9 cellular contexts compared by ENCODE assay signal in genomic region chr18:31555971-31556747, GRCh38. TPM values are rescaled to one million over a fixed set of nuclear protein-coding genes. Genes with fewer than 3 reads are reported as not detected.
DNase-seq lines count a peak whose midpoint lies in the region; ATAC-seq and TF ChIP-seq lines count a peak whose summit lies in the region.
"Had no signal": no experiment of that assay in that cellular context is flagged by ENCODE, and none has a peak within 500 bp of the region (broad histone marks: within the 10 kb centered on the region; RNA-seq: fewer than 3 reads in every experiment).

No MANE protein-coding gene starts in this region.

- H3K9me2 ChIP-seq in Loucy (replicated peaks; ENCODE audit: low read depth, low read length): no peaks in the 10 kb centered on the region

- ATAC-seq in GM21447 (IDR thresholded peaks at IDR 0.05; ENCODE audit: unreplicated experiment): peak; percentile 66
- ATAC-seq in stimulated activated naive CD8-positive, alpha-beta T cell treated with anti-CD3 and anti-CD28 coated beads, Interleukin-15, Interleukin-2, amounts not matched to agents 100 U/mL and 50 U/mL, for 24 hours: peak; percentile 66

- H3F3A ChIP-seq in Loucy (ENCODE audit: low read depth): no peaks in the 10 kb centered on the region

- H2AFZ ChIP-seq in Loucy (ENCODE audit: low read length): peak overlapping the region; percentile 54

- no peak overlapping the region for H3K27ac ChIP-seq in coronary artery
- H3K27ac ChIP-seq in liver (ENCODE audit: low read depth in 1 of 2, low read length in 2 of 2): peak overlapping the region in 1 of 2 donors; percentile 27
- H3K27ac ChIP-seq: BLaER1 treated with 17β-estradiol and CSF1 and Interleukin-3, amounts not matched to agents 10 nM and 100 nM had no signal

- H3K79me2 ChIP-seq in Loucy (ENCODE audit: insufficient read depth, low read length): no peaks in the 10 kb centered on the region

- TF ChIP-seq CTCF in Loucy (conservative IDR thresholded peaks at IDR 0.05; ENCODE audit: low read length) (peak; percentile 96), coronary artery (IDR thresholded peaks at IDR 0.05) (peak; percentile 48), liver (IDR thresholded peaks at IDR 0.05; ENCODE audit: low read depth, low read length, missing input control) (peak; percentile 91)

- no peaks in the 10 kb centered on the region for H4K20me1 ChIP-seq in Loucy (ENCODE audit: insufficient read depth, low read length, poor library complexity, severe bottlenecking)
- H4K20me1 ChIP-seq: BLaER1 treated with 17β-estradiol and CSF1 and Interleukin-3, amounts not matched to agents 10 nM and 100 nM had no signal

- no peaks in the 10 kb centered on the region for H3K9me3 ChIP-seq in Loucy (ENCODE audit: insufficient read depth, low read depth, low read length)
- H3K9me3 ChIP-seq in liver (ENCODE audit: control insufficient read depth in 4 of 4, low read length in 3 of 4): no peaks in the 10 kb centered on the region
- H3K9me3 ChIP-seq: BLaER1 treated with 17β-estradiol and CSF1 and Interleukin-3, amounts not matched to agents 10 nM and 100 nM had no signal

- H3K4me3 ChIP-seq in Loucy (ENCODE audit: low read length, poor library complexity, severe bottlenecking) (no peak overlapping the region), coronary artery (no peak overlapping the region), liver (ENCODE audit: low read depth in 1 of 3, low read length in 3 of 3) (no peak overlapping the region)
- H3K4me3 ChIP-seq: BLaER1 treated with 17β-estradiol and CSF1 and Interleukin-3, amounts not matched to agents 10 nM and 100 nM had no signal

- peak; percentile 98 for TF ChIP-seq RAD21 in liver (IDR thresholded peaks at IDR 0.05)

- H3K4me1 ChIP-seq in Loucy (ENCODE audit: insufficient read depth, low read length, poor library complexity, severe bottlenecking) (peaks cover 4% of the 10 kb centered on the region), liver (ENCODE audit: control insufficient read depth in 4 of 4, insufficient read depth in 4 of 4, low read length in 3 of 4) (peaks cover 3 to 29% (median 24%) of the 10 kb centered on the region in 4 donors)
- H3K4me1 ChIP-seq: BLaER1 treated with 17β-estradiol and CSF1 and Interleukin-3, amounts not matched to agents 10 nM and 100 nM had no signal

- H3K9ac ChIP-seq in Loucy (ENCODE audit: low read depth, low read length, poor library complexity, severe bottlenecking) (no peak overlapping the region), liver (ENCODE audit: low read depth in 1 of 2, low read length in 2 of 2) (no peak overlapping the region)
- H3K9ac ChIP-seq: BLaER1 treated with 17β-estradiol and CSF1 and Interleukin-3, amounts not matched to agents 10 nM and 100 nM had no signal

- H3K4me2 ChIP-seq in Loucy (ENCODE audit: low read depth, low read length, poor library complexity, severe bottlenecking): peak overlapping the region; percentile 33
- H3K4me2 ChIP-seq: BLaER1 treated with 17β-estradiol and CSF1 and Interleukin-3, amounts not matched to agents 10 nM and 100 nM had no signal

- DNase-seq in NCI-H1436 (lab: John Stamatoyannopoulos, UW): peak; percentile 44
- DNase-seq in NCI-H1436 treated with DMSO at 0.1 percent for 48 hours (lab: John Stamatoyannopoulos, UW): no peak
- peak; percentile 55 for DNase-seq in SHP77 treated with DMSO at 0.1 percent for 48 hours (lab: John Stamatoyannopoulos, UW)
- no peak for DNase-seq in coronary artery (ENCODE audit: low spot score)
- DNase-seq in stimulated activated naive CD8-positive, alpha-beta T cell treated with anti-CD3 and anti-CD28 coated beads, Interleukin-15, Interleukin-2, amounts not matched to agents 100 U/mL and 50 U/mL, for 24 hours: peak; percentile 20

- 5% methylated on average over 7 of the region's 7 CpGs for WGBS in liver

- no peaks in the 10 kb centered on the region for H3K36me3 ChIP-seq in Loucy (ENCODE audit: insufficient read depth, low read length)
- no peaks in the 10 kb centered on the region for H3K36me3 ChIP-seq in liver (ENCODE audit: control insufficient read depth in 4 of 4, insufficient read depth in 3 of 4, low read depth in 1 of 4, low read length in 3 of 4)
- H3K36me3 ChIP-seq: BLaER1 treated with 17β-estradiol and CSF1 and Interleukin-3, amounts not matched to agents 10 nM and 100 nM had no signal

- H3K27me3 ChIP-seq in Loucy (ENCODE audit: insufficient read depth, low read length, poor library complexity, severe bottlenecking) (no peaks in the 10 kb centered on the region), liver (ENCODE audit: control insufficient read depth in 4 of 4, insufficient read depth in 4 of 4, low read length in 3 of 4) (no peaks in the 10 kb centered on the region)
- H3K27me3 ChIP-seq: BLaER1 treated with 17β-estradiol and CSF1 and Interleukin-3, amounts not matched to agents 10 nM and 100 nM had no signal

TF ChIP-seq in liver, 16 proteins besides CTCF, POLR2A, EP300 and RAD21:
- TF ChIP-seq ZBTB33 (IDR thresholded peaks at IDR 0.05): no peak
- TF ChIP-seq FOXA2 (IDR thresholded peaks at IDR 0.05): no peak
- TF ChIP-seq YY1 (IDR thresholded peaks at IDR 0.05): peak; percentile 53
- TF ChIP-seq HNF4A (conservative IDR thresholded peaks at IDR 0.05): peak in 1 of 2 donors; percentile 6
TF ChIP-seq in liver: peak in this region for 2.

RNA-seq across cellular contexts. Expression of gene TTR, which starts 35.5 kb away (rescaled TPM):
- 100 to 1,000 TPM; 295 to 600 TPM for total RNA-seq in liver
- polyA plus RNA-seq in liver: 1,000 to 10,000 TPM; 1,251 to 4,751 TPM

RNA-seq across cellular contexts. Expression of gene DSG2, which starts 58.2 kb away (rescaled TPM):
- total RNA-seq in liver: 10 to 100 TPM; 11.6 to 13.9 TPM
- polyA plus RNA-seq in liver: 1 to 10 TPM; 5.4 to 7.5 TPM

Comparison
In these comparisons a context has a peak if more than half of its experiments do, and no peak if none do; other contexts are left out.
1. DNase-seq: peak in NCI-H1436 (single experiment), SHP77 treated with DMSO at 0.1 percent for 48 hours (single experiment) and stimulated activated naive CD8-positive, alpha-beta T cell treated with anti-CD3 and anti-CD28 coated beads, Interleukin-15, Interleukin-2, amounts not matched to agents 100 U/mL and 50 U/mL, for 24 hours (single experiment); none in NCI-H1436 treated with DMSO at 0.1 percent for 48 hours (single experiment) and coronary artery (single experiment).
2. Peak in every context shown above with its lines, with median percentiles within 50 percentile points of each other: CTCF ChIP-seq.